ENCODE assay signal across 10 cellular contexts in the genomic region with DNA sequence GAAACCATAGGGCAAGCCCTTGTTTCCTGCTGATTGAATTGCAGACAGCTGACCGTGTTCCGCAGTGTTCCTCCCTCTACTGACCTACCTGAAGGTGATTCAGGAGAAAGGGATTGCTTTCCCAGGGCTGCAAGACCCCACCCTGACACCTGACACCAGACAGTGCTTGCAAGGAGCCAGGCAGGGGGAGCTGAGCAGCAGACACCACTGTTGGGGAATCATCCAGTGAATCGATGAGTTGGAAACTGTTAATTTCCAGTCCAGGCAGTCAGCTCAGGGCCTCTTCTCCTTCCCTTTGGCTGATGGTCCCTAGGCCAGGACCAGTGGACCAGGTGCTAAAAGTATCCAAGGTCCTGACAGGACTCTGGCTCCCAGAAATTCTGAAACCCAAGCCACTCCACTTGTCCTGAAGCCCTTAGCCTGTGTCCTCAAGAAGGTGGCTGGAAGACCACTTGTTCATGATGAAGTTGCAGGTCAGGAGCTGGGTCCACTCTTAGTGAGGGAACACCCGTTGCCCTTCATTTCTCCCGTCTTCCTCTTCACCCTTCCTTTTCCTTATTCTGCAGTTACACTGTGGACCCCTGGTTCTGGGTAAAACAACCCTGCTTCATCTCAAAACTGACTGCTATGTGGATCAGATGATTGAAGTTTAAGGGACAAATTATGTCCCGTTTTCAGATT. TPM values are rescaled to one million over a fixed set of nuclear protein-coding genes. Genes with fewer than 3 reads are reported as not detected.
DNase-seq lines count a peak whose midpoint lies in the region; ATAC-seq lines count a peak whose summit lies in the region.
"Had no signal": no experiment of that assay in that cellular context is flagged by ENCODE, and none has a peak within 500 bp of the region (broad histone marks: within the 10 kb centered on the region; RNA-seq: fewer than 3 reads in every experiment).

No MANE protein-coding gene starts in this region.

- ATAC-seq in esophagus mucosa (peak; percentile 1), GM18870 (IDR thresholded peaks at IDR 0.05; ENCODE audit: unreplicated experiment) (no peak)
- no peak for ATAC-seq in activated CD4-positive, CD25-positive, alpha-beta regulatory T cell treated with anti-CD3 and anti-CD28 coated beads, Interleukin-2, amount 50 U/mL, for 24 hours

- H3K36me3 ChIP-seq in SJSA1: peaks cover 58% of the 10 kb centered on the region

- H3K27me3 ChIP-seq in SJSA1 (replicated peaks): 0 out of 2 replicates have a peak, but pooled peaks cover 5% of the 10 kb centered on the region
- H3K27me3 ChIP-seq: BLaER1 had no signal

- peak; percentile 27 for DNase-seq in NCI-H748 (lab: John Stamatoyannopoulos, UW; ENCODE audit: unreplicated experiment)
- no peak for DNase-seq in NCI-H748 treated with DMSO at 0.1 percent for 48 hours (lab: John Stamatoyannopoulos, UW)
- DNase-seq in SJSA1 (ENCODE audit: low read depth in 1 of 2, low spot score in 2 of 2): peak in 1 of 2 experiments; percentile 41
- DNase-seq in retina: peak; percentile 57
- DNase-seq in RKO (ENCODE audit: low spot score): no peak
- DNase-seq: NCI-H187 treated with DMSO at 0.1 percent for 48 hours had no signal

- H3K27ac ChIP-seq in SJSA1: 0 out of 2 replicates have a peak overlapping the region, but pooled peaks have one; percentile 14
- H3K27ac ChIP-seq: BLaER1 had no signal

- no peak overlapping the region for H3K4me3 ChIP-seq in SJSA1
- H3K4me3 ChIP-seq: BLaER1 had no signal

- H3K4me1 ChIP-seq in SJSA1 (replicated peaks): peaks cover 17% of the 10 kb centered on the region

- H3K9me3 ChIP-seq in SJSA1 (replicated peaks): no peaks in the 10 kb centered on the region; the same call in 1 of the 2 replicates
- H3K9me3 ChIP-seq: BLaER1 had no signal

RNA-seq across cellular contexts. Expression of gene UNK, which starts 9.5 kb away (rescaled TPM):
- total RNA-seq in SJSA1 (2014; rRNA removed; shearing (Covaris generic)): 28.8 and 42.8 TPM in 2 replicates
- total RNA-seq in esophagus mucosa: 17.3 TPM

RNA-seq across cellular contexts. Expression of gene GALK1, which starts 10.1 kb away (rescaled TPM):
- total RNA-seq in SJSA1 (2014; rRNA removed; shearing (Covaris generic)): 50.5 and 50.6 TPM in 2 replicates
- total RNA-seq in esophagus mucosa: 29.1 TPM

RNA-seq across cellular contexts. Expression of gene ITGB4, which starts 53.9 kb away (rescaled TPM):
- total RNA-seq in SJSA1 (2014; rRNA removed; shearing (Covaris generic)): not detected in 2 replicates
- 134 TPM for total RNA-seq in esophagus mucosa

Comparison
In these comparisons a context has a peak if more than half of its experiments do, and no peak if none do; other contexts are left out.
1. DNase-seq: peak in NCI-H748 (single experiment) and retina (single experiment); none in NCI-H748 treated with DMSO at 0.1 percent for 48 hours (single experiment) and RKO (single experiment).
2. RNA of gene ITGB4, which starts 53.9 kb away (total RNA-seq): 134 TPM in esophagus mucosa (single experiment); not detected in SJSA1; every median in the first group is over 100 times any median in the second.